In genomic region chr15:90884719-90885431, GRCh38 we compare ENCODE assay signal across 6 cellular contexts. TPM values are rescaled to one million over a fixed set of nuclear protein-coding genes. Genes with fewer than 3 reads are reported as not detected.
DNase-seq lines count a peak whose midpoint lies in the region; ATAC-seq, FAIRE-seq and TF ChIP-seq lines count a peak whose summit lies in the region.

No MANE protein-coding gene starts in this region.

- intact Hi-C loops in esophagus squamous epithelium (cut with DNase I) = loop anchor here (5.0 to 10.0 kb wide), 2 partner anchors 170 to 238 kb away; partner anchors contain the start of gene BLM

- no peak for ATAC-seq in GM21529 (IDR thresholded peaks at IDR 0.05; ENCODE audit: unreplicated experiment)

- TF ChIP-seq POLR2A in esophagus squamous epithelium (IDR thresholded peaks at IDR 0.05) = no peak

- H3K36me3 ChIP-seq in MG63 (peaks cover 3% of the 10 kb centered on the region; the same call in 1 of the 2 replicates), esophagus squamous epithelium (peaks cover 9 to 50% (median 13%) of the 10 kb centered on the region in 3 donors), small intestine (ENCODE audit: control insufficient read depth in 2 of 2, insufficient read depth in 2 of 2, low read length in 2 of 2) (peaks cover 0 to 4% of the 10 kb centered on the region in 2 donors)

- no peak for TF ChIP-seq CTCF in esophagus squamous epithelium (IDR thresholded peaks at IDR 0.05)
- no peak for TF ChIP-seq CTCF in D721Med (IDR thresholded peaks at IDR 0.05; ENCODE audit: insufficient read depth, missing control alignments)

- FAIRE-seq in small intestine (lab: Jason Lieb, UNC) = no peak
- FAIRE-seq in D721Med (lab: Jason Lieb, UNC) = no peak

- WGBS in esophagus squamous epithelium, 2 donors = 33 to 40% methylated on average over 3 to 7 of the region's 16 CpGs
- WGBS in small intestine, 3 donors = 46 to 66% (median 62%) methylated on average over 15 to 16 of the region's 16 CpGs

- H3K9me3 ChIP-seq in MG63 (no peaks in the 10 kb centered on the region), esophagus squamous epithelium (no peaks in the 10 kb centered on the region), small intestine (ENCODE audit: control insufficient read depth, low read depth) (no peaks in the 10 kb centered on the region)

- H3K27ac ChIP-seq in esophagus squamous epithelium = peak overlapping the region; percentile 77 to 94 (median 92)
- peak overlapping the region; percentile 63 to 87 for H3K27ac ChIP-seq in small intestine (ENCODE audit: low read depth in 1 of 2, low read length in 1 of 2)

- peaks cover 29 to 43% (median 37%) of the 10 kb centered on the region in 3 donors for H3K4me1 ChIP-seq in esophagus squamous epithelium
- peaks cover 0 to 7% of the 10 kb centered on the region in 2 donors for H3K4me1 ChIP-seq in small intestine (ENCODE audit: control insufficient read depth in 2 of 2, insufficient read depth in 1 of 2, low read depth in 1 of 2, low read length in 1 of 2)

- H3K4me3 ChIP-seq in MG63 = peak overlapping the region; percentile 37
- peak overlapping the region; percentile 37 to 71 (median 58) for H3K4me3 ChIP-seq in esophagus squamous epithelium
- H3K4me3 ChIP-seq in small intestine (ENCODE audit: low read depth in 1 of 2, low read length in 2 of 2) = peak overlapping the region; percentile 51 to 56

- no peak for DNase-seq in MG63
- DNase-seq in esophagus squamous epithelium (lab: John Stamatoyannopoulos, UW) = no peak
- no peak for DNase-seq in small intestine
- DNase-seq in activated effector memory CD4-positive, alpha-beta T cell treated with anti-CD3 and anti-CD28 coated beads, Interleukin-2, amount 50 U/mL, for 16 hours = no peak
- DNase-seq in D721Med (ENCODE audit: insufficient read length, low spot score) = no peak

- H3K27me3 ChIP-seq in MG63 = no peaks in the 10 kb centered on the region
- no peaks in the 10 kb centered on the region for H3K27me3 ChIP-seq in esophagus squamous epithelium
- H3K27me3 ChIP-seq in small intestine (ENCODE audit: control insufficient read depth in 2 of 2, insufficient read depth in 2 of 2, low read length in 2 of 2) = no peaks in the 10 kb centered on the region

RNA-seq across cellular contexts. Expression of gene FES, which starts 0.6 kb away (rescaled TPM):
- total RNA-seq in MG63 (2014; rRNA removed; shearing (Covaris generic); ENCODE audit: low replicate concordance) = 10.5 and 13.7 TPM in 2 replicates
- total RNA-seq in esophagus squamous epithelium = 10 to 100 TPM in 2 of 4 donors, 1 to 10 TPM in 2; 1.8 to 13.4 (median 9.7) TPM
- 10 to 100 TPM in 1 of 3 donors, 1 to 10 TPM in 1, under 1 TPM in 1; 0.89 to 17.2 (median 4.6) TPM for polyA plus RNA-seq in small intestine

RNA-seq across cellular contexts. Expression of gene FURIN, which starts 16.5 kb away (rescaled TPM):
- 14.7 and 19.3 TPM in 2 replicates for total RNA-seq in MG63 (2014; rRNA removed; shearing (Covaris generic); ENCODE audit: low replicate concordance)
- 10 to 100 TPM; 27.7 to 43.3 (median 38.5) TPM for total RNA-seq in esophagus squamous epithelium
- polyA plus RNA-seq in small intestine = 10 to 100 TPM; 22.8 to 52.5 (median 24.6) TPM

RNA-seq across cellular contexts. Expression of gene MAN2A2, which starts 18.2 kb away (rescaled TPM):
- 9.5 and 45.8 TPM in 2 replicates for total RNA-seq in MG63 (2014; rRNA removed; shearing (Covaris generic); ENCODE audit: low replicate concordance)
- 10 to 100 TPM in 3 of 4 donors, 1 to 10 TPM in 1; 9.9 to 25.2 (median 12.1) TPM for total RNA-seq in esophagus squamous epithelium
- 10 to 100 TPM; 15.1 to 22.8 (median 22.6) TPM for polyA plus RNA-seq in small intestine

RNA-seq across cellular contexts. Expression of gene HDDC3, which starts 47.5 kb away (rescaled TPM):
- 32.6 and 51.9 TPM in 2 replicates for total RNA-seq in MG63 (2014; rRNA removed; shearing (Covaris generic); ENCODE audit: low replicate concordance)
- total RNA-seq in esophagus squamous epithelium = 10 to 100 TPM in 3 of 4 donors, 1 to 10 TPM in 1; 5.8 to 13.7 (median 11.7) TPM
- 10 to 100 TPM; 21.8 to 33.0 (median 32.7) TPM for polyA plus RNA-seq in small intestine

RNA-seq across cellular contexts. Expression of gene UNC45A, which starts 50.2 kb away (rescaled TPM):
- 43.1 and 64.2 TPM in 2 replicates for total RNA-seq in MG63 (2014; rRNA removed; shearing (Covaris generic); ENCODE audit: low replicate concordance)
- total RNA-seq in esophagus squamous epithelium = 10 to 100 TPM; 38.7 to 76.0 (median 64.2) TPM
- 10 to 100 TPM; 37.7 to 65.1 (median 49.7) TPM for polyA plus RNA-seq in small intestine
